In the genomic region with DNA sequence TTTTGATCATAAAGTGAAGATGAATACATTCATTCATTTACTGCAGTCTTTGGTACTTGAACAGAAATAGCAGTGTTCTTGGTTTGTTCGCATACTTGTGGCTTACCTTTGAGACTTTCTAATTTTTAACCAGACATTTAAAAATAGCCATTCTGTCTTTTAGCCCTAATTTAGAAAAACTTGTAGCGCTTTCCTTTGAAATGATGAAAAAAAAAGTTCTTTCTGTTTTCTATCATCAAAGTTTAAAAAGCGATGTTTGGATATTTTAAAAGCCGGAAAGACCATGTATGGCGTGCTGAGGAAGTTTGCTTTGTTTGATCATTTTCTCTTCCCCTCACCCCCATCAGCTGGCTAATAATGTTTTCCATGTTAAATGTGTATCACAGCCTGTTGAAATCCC, we compare ENCODE assay signal across 11 cellular contexts.
A peak's percentile ranks its signal among the peaks of the same experiment; 100 is the strongest.
DNase-seq lines count a peak whose midpoint lies in the region; ATAC-seq, FAIRE-seq and TF ChIP-seq lines count a peak whose summit lies in the region.
"Had no signal": no experiment of that assay in that cellular context is flagged by ENCODE, and none has a peak within 500 bp of the region (broad histone marks: within the 10 kb centered on the region; RNA-seq: fewer than 3 reads in every experiment).

No MANE protein-coding gene starts in this region.

- POLR2A ChIA-PET in GM12878 (lab: Charles Lee), result interaction anchor here (0.9 to 1.8 kb wide), 5 partner anchors 13 to 77 kb away, joined by 3 to 5 read pairs (median 4); no protein-coding TSS in a partner anchor

- H3K9ac ChIP-seq in GM12878 (ENCODE audit: control insufficient read depth, insufficient read depth, low read length), result no peak overlapping the region

- no peak overlapping the region for H2AFZ ChIP-seq in GM12878 (ENCODE audit: control insufficient read depth, low read depth, low read length)

- H3K4me1 Mint-ChIP-seq in stimulated activated naive B cell treated with anti-CD40 and anti-IgM and Interleukin-4, amounts not matched to agents 10 μg/mL and 1 μg/mL and 100 μg/mL, for 72 hours, result peaks cover 33 to 65% of the 10 kb centered on the region in 2 donors

- TF ChIP-seq EP300 in GM12878 (IDR thresholded peaks at IDR 0.05; ENCODE audit: borderline replicate concordance in 1 of 2, control insufficient read depth in 1 of 2, low read depth in 2 of 2, low read length in 2 of 2) (peak; percentile 39 to 85; a peak in 3 of 4 replicates), upper lobe of left lung (IDR thresholded peaks at IDR 0.05) (no peak)

- FAIRE-seq in GM12878 (lab: Jason Lieb, UNC), result peak; percentile 92
- no peak for FAIRE-seq in frontal cortex (lab: Jason Lieb, UNC)

- H3K27ac Mint-ChIP-seq in stimulated activated naive B cell treated with anti-CD40 and anti-IgM and Interleukin-4, amounts not matched to agents 10 μg/mL and 1 μg/mL and 100 μg/mL, for 72 hours, result peak overlapping the region; percentile 68

- peaks cover 11 to 21% of the 10 kb centered on the region in 2 donors for H3K36me3 Mint-ChIP-seq in stimulated activated naive B cell treated with anti-CD40 and anti-IgM and Interleukin-4, amounts not matched to agents 10 μg/mL and 1 μg/mL and 100 μg/mL, for 72 hours

- TF ChIP-seq CTCF in GM12878 (IDR thresholded peaks at IDR 0.05 in 2 of 3, conservative IDR thresholded peaks at IDR 0.05 in 1 of 3; ENCODE audit: control insufficient read depth in 2 of 3, extremely low read depth in 1 of 3, insufficient read depth in 1 of 3, low read depth in 3 of 3, low read length in 3 of 3), result no peak
- no peak for TF ChIP-seq CTCF in upper lobe of left lung (IDR thresholded peaks at IDR 0.05)

- H3K4me1 ChIP-seq in GM12878 (ENCODE audit: control insufficient read depth, insufficient read depth, low read length) (peaks cover 37% of the 10 kb centered on the region), upper lobe of left lung (peaks cover 17 to 27% (median 19%) of the 10 kb centered on the region in 4 donors)

- no peaks in the 10 kb centered on the region for H3K27me3 Mint-ChIP-seq in stimulated activated naive B cell treated with anti-CD40 and anti-IgM and Interleukin-4, amounts not matched to agents 10 μg/mL and 1 μg/mL and 100 μg/mL, for 72 hours

- 2% methylated on average over 5 of the region's 5 CpGs for WGBS in GM12878 (ENCODE audit: insufficient coverage, insufficient replicate concordance, low lambda C conversion rate, missing lambda C conversion rate)
- 80 to 85% methylated on average over 5 of the region's 5 CpGs for WGBS in upper lobe of left lung, 2 donors

- peaks cover 11% of the 10 kb centered on the region; the same call in 2 of the 3 replicates for H3K9me3 ChIP-seq in GM12878 (replicated peaks; ENCODE audit: control insufficient read depth, insufficient read depth, low read length)
- H3K9me3 ChIP-seq in upper lobe of left lung, result no peaks in the 10 kb centered on the region

- TF ChIP-seq RAD21 in GM12878 (IDR thresholded peaks at IDR 0.05; ENCODE audit: insufficient read depth, low read depth, low read length), result no peak

- peaks cover 1 to 5% of the 10 kb centered on the region in 2 experiments; a peak in 2 of 4 replicates for H3K36me3 ChIP-seq in GM12878 (ENCODE audit: control insufficient read depth in 2 of 2, insufficient read depth in 2 of 2, low read length in 1 of 2)
- H3K36me3 ChIP-seq in upper lobe of left lung, result no peaks in the 10 kb centered on the region

- RAD21 ChIA-PET in GM12878 (lab: Charles Lee; ENCODE audit: unreplicated experiment), result interaction anchor here (0.8 to 2.6 kb wide), 7 partner anchors 12 to 76 kb away, joined by 3 to 15 read pairs (median 4); no protein-coding TSS in a partner anchor

- SMC1A ChIA-PET in GM12878 (lab: Charles Lee; ENCODE audit: uncharacterized antibody, unreplicated experiment), result interaction anchor here (0.7 to 6.7 kb wide), 12 partner anchors 12 to 123 kb away, joined by 3 to 37 read pairs (median 4); no protein-coding TSS in a partner anchor

- no peaks in the 10 kb centered on the region for H4K20me1 ChIP-seq in GM12878 (ENCODE audit: control insufficient read depth, insufficient read depth)

- peaks cover 14% of the 10 kb centered on the region for H3K79me2 ChIP-seq in GM12878 (ENCODE audit: control insufficient read depth, insufficient read depth, low read length)

- DNase-seq in GM12878 (ENCODE audit: low read depth, low spot score) (peak; percentile 69), NCI-H2107 (lab: John Stamatoyannopoulos, UW) (no peak), frontal cortex (ENCODE audit: low spot score in 2 of 2) (no peak), upper lobe of left lung (no peak)
- no peak for DNase-seq in stimulated activated naive B cell treated with anti-CD40 and anti-IgM and Interleukin-4, amounts not matched to agents 10 μg/mL and 1 μg/mL and 100 μg/mL, for 72 hours
- DNase-seq: islet precursor cell, NCI-H524, SW 1271 had no signal

- peak overlapping the region; percentile 59 to 68 for H3K4me3 Mint-ChIP-seq in stimulated activated naive B cell treated with anti-CD40 and anti-IgM and Interleukin-4, amounts not matched to agents 10 μg/mL and 1 μg/mL and 100 μg/mL, for 72 hours

- H3K4me2 ChIP-seq in GM12878 (ENCODE audit: control insufficient read depth, insufficient read depth), result peak overlapping the region; percentile 51

- no peaks in the 10 kb centered on the region for H3K27me3 ChIP-seq in GM12878 (replicated peaks in 1 of 2; ENCODE audit: control insufficient read depth in 2 of 2, insufficient read depth in 2 of 2, low read length in 1 of 2)
- no peaks in the 10 kb centered on the region for H3K27me3 ChIP-seq in upper lobe of left lung

- H3K4me3 ChIP-seq in GM12878, result peak overlapping the region; percentile 18
- H3K4me3 ChIP-seq in upper lobe of left lung, result no peak overlapping the region

- in situ Hi-C loops in GM12878 (cut with MboI), result no loop called here

- H3K27ac ChIP-seq in GM12878 (ENCODE audit: control insufficient read depth, insufficient read depth) (peak overlapping the region; percentile 24; the same call in 1 of the 2 replicates), upper lobe of left lung (no peak overlapping the region)
- H3K27ac ChIP-seq: epithelial cell of prostate had no signal

- TF ChIP-seq POLR2A in GM12878 (IDR thresholded peaks at IDR 0.05; ENCODE audit: low read depth, low read length) (no peak), upper lobe of left lung (IDR thresholded peaks at IDR 0.05) (no peak)

- intact Hi-C loops in GM12878 (cut with micrococcal nuclease; ENCODE audit: unreplicated experiment), result loop anchor here (2.0 to 10.0 kb wide), 4 partner anchors 57 to 301 kb away; a partner anchor contains a TSS

- ATAC-seq in GM19035 (IDR thresholded peaks at IDR 0.05; ENCODE audit: unreplicated experiment) (peak; percentile 62), HG02885 (IDR thresholded peaks at IDR 0.05; ENCODE audit: poor library complexity, unreplicated experiment) (peak; percentile 68), GM12878 (peak; percentile 91), upper lobe of left lung (ENCODE audit: low FRiP score in 2 of 2) (no peak)
- peak; percentile 75 to 79 for ATAC-seq in stimulated activated naive B cell treated with anti-CD40 and anti-IgM and Interleukin-4, amounts not matched to agents 10 μg/mL and 1 μg/mL and 100 μg/mL, for 72 hours (replicated peaks)

- CTCF ChIA-PET in GM12878 (lab: Yijun Ruan, JAX), result interaction anchor here (0.7 to 1.5 kb wide), 4 partner anchors 20 to 245 kb away, joined by 3 to 5 read pairs (median 4); no protein-coding TSS in a partner anchor

- peaks cover 4 to 5% of the 10 kb centered on the region in 2 donors for H3K9me3 Mint-ChIP-seq in stimulated activated naive B cell treated with anti-CD40 and anti-IgM and Interleukin-4, amounts not matched to agents 10 μg/mL and 1 μg/mL and 100 μg/mL, for 72 hours

- BruUV-seq in GM12878 (replicated peaks; lab: Mats Ljungman, UMichigan), result no TSS peak

TF ChIP-seq in GM12878, 131 proteins besides CTCF, POLR2A, EP300 and RAD21 (continues in another document):
- TF ChIP-seq, protein P1, sequence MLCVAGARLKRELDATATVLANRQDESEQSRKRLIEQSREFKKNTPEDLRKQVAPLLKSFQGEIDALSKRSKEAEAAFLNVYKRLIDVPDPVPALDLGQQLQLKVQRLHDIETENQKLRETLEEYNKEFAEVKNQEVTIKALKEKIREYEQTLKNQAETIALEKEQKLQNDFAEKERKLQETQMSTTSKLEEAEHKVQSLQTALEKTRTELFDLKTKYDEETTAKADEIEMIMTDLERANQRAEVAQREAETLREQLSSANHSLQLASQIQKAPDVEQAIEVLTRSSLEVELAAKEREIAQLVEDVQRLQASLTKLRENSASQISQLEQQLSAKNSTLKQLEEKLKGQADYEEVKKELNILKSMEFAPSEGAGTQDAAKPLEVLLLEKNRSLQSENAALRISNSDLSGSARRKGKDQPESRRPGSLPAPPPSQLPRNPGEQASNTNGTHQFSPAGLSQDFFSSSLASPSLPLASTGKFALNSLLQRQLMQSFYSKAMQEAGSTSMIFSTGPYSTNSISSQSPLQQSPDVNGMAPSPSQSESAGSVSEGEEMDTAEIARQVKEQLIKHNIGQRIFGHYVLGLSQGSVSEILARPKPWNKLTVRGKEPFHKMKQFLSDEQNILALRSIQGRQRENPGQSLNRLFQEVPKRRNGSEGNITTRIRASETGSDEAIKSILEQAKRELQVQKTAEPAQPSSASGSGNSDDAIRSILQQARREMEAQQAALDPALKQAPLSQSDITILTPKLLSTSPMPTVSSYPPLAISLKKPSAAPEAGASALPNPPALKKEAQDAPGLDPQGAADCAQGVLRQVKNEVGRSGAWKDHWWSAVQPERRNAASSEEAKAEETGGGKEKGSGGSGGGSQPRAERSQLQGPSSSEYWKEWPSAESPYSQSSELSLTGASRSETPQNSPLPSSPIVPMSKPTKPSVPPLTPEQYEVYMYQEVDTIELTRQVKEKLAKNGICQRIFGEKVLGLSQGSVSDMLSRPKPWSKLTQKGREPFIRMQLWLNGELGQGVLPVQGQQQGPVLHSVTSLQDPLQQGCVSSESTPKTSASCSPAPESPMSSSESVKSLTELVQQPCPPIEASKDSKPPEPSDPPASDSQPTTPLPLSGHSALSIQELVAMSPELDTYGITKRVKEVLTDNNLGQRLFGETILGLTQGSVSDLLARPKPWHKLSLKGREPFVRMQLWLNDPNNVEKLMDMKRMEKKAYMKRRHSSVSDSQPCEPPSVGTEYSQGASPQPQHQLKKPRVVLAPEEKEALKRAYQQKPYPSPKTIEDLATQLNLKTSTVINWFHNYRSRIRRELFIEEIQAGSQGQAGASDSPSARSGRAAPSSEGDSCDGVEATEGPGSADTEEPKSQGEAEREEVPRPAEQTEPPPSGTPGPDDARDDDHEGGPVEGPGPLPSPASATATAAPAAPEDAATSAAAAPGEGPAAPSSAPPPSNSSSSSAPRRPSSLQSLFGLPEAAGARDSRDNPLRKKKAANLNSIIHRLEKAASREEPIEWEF (IDR thresholded peaks at IDR 0.05; ENCODE audit: insufficient replicate concordance, low read depth, low read length), result peak; percentile 76
- TF ChIP-seq NFYA (IDR thresholded peaks at IDR 0.05; ENCODE audit: borderline replicate concordance, low read depth, low read length), result no peak

Comparison
In these comparisons a context has a peak if more than half of its experiments do, and no peak if none do; other contexts are left out.
1. ATAC-seq: peak in GM19035 (single experiment), HG02885 (single experiment), GM12878 (single experiment) and stimulated activated naive B cell treated with anti-CD40 and anti-IgM and Interleukin-4, amounts not matched to agents 10 μg/mL and 1 μg/mL and 100 μg/mL, for 72 hours (2 of 2); none in upper lobe of left lung (0 of 2).